ENCODE assay signal across 1 cellular context in genomic region chr7:79452032-79452494, GRCh38.
TF ChIP-seq lines count a peak whose summit lies in the region.

No MANE protein-coding gene starts in this region.

TF ChIP-seq in HepG2, 621 proteins besides CTCF, POLR2A, EP300 and RAD21 (continued from another document and continues in another):
- no peak for TF ChIP-seq ZNF639 (CRISPR knock-in tag; conservative IDR thresholded peaks at IDR 0.05)
- peak; percentile 88 for TF ChIP-seq ZNF687 (CRISPR knock-in tag; IDR thresholded peaks at IDR 0.05)
- peak; percentile 84; the same call in 1 of the 2 replicates for TF ChIP-seq MYC (CRISPR knock-in tag; IDR thresholded peaks at IDR 0.05; ENCODE audit: borderline replicate concordance)
- TF ChIP-seq KAT2B (IDR thresholded peaks at IDR 0.05; ENCODE audit: borderline replicate concordance, low read depth, low read length) = no peak
- TF ChIP-seq ZNF557 (CRISPR knock-in tag; IDR thresholded peaks at IDR 0.05) = no peak
- TF ChIP-seq AKNA (CRISPR knock-in tag; IDR thresholded peaks at IDR 0.05; ENCODE audit: borderline replicate concordance) = no peak
- no peak; the same call in 1 of the 2 replicates for TF ChIP-seq ZBTB20 (CRISPR knock-in tag; IDR thresholded peaks at IDR 0.05; ENCODE audit: borderline replicate concordance, low read depth)
- 0 out of 2 replicates have a peak, but pooled peaks have one; percentile 35 for TF ChIP-seq NFKBIZ (CRISPR knock-in tag; IDR thresholded peaks at IDR 0.05)
- peak; percentile 56; the same call in 1 of the 2 replicates for TF ChIP-seq TFAP4 (IDR thresholded peaks at IDR 0.05; ENCODE audit: borderline replicate concordance, low read depth)
- TF ChIP-seq KDM5A (IDR thresholded peaks at IDR 0.05; ENCODE audit: borderline replicate concordance, low read length) = no peak
- TF ChIP-seq NCOA1 (CRISPR knock-in tag; IDR thresholded peaks at IDR 0.05) = no peak
- no peak for TF ChIP-seq ZNF572 (CRISPR knock-in tag; IDR thresholded peaks at IDR 0.05)
- no peak for TF ChIP-seq ZSCAN5A (CRISPR knock-in tag; IDR thresholded peaks at IDR 0.05; ENCODE audit: borderline replicate concordance)
- TF ChIP-seq ZNF589 (CRISPR knock-in tag; conservative IDR thresholded peaks at IDR 0.05) = no peak
- TF ChIP-seq SMAD9 (CRISPR knock-in tag; IDR thresholded peaks at IDR 0.05) = no peak
- no peak for TF ChIP-seq ZNF326 (CRISPR knock-in tag; IDR thresholded peaks at IDR 0.05; ENCODE audit: borderline replicate concordance)
- TF ChIP-seq TAF15 (IDR thresholded peaks at IDR 0.05; ENCODE audit: low read depth, low read length, poor library complexity, severe bottlenecking) = peak; percentile 16
- TF ChIP-seq SNAI1 (CRISPR knock-in tag; IDR thresholded peaks at IDR 0.05; ENCODE audit: borderline replicate concordance) = no peak
- no peak for TF ChIP-seq MED8 (CRISPR knock-in tag; IDR thresholded peaks at IDR 0.05; ENCODE audit: insufficient replicate concordance)
- TF ChIP-seq KLF9 (CRISPR knock-in tag; IDR thresholded peaks at IDR 0.05; ENCODE audit: low read depth) = no peak
- TF ChIP-seq ZNF367 (CRISPR knock-in tag; IDR thresholded peaks at IDR 0.05; ENCODE audit: borderline replicate concordance) = no peak
- TF ChIP-seq HMG20B (CRISPR knock-in tag; conservative IDR thresholded peaks at IDR 0.05) = no peak; the same call in 1 of the 2 replicates
- no peak for TF ChIP-seq ZBTB14 (CRISPR knock-in tag; IDR thresholded peaks at IDR 0.05)
- no peak for TF ChIP-seq ZFP41 (CRISPR knock-in tag; IDR thresholded peaks at IDR 0.05; ENCODE audit: borderline replicate concordance)
- TF ChIP-seq STAT5B (CRISPR knock-in tag; IDR thresholded peaks at IDR 0.05) = no peak
- TF ChIP-seq ATF7-NPFF (CRISPR knock-in tag; IDR thresholded peaks at IDR 0.05; ENCODE audit: low read depth) = 0 out of 2 replicates have a peak, but pooled peaks have one; percentile 21
- no peak for TF ChIP-seq ZBED4 (CRISPR knock-in tag; IDR thresholded peaks at IDR 0.05; ENCODE audit: borderline replicate concordance)
- TF ChIP-seq RARA (CRISPR knock-in tag; IDR thresholded peaks at IDR 0.05) = peak; percentile 83
- no peak for TF ChIP-seq PAX8 (CRISPR knock-in tag; IDR thresholded peaks at IDR 0.05; ENCODE audit: borderline replicate concordance)
- TF ChIP-seq SAP130 (CRISPR knock-in tag; IDR thresholded peaks at IDR 0.05; ENCODE audit: low read depth) = peak; percentile 69; the same call in 1 of the 2 replicates
- TF ChIP-seq JUN (CRISPR knock-in tag; IDR thresholded peaks at IDR 0.05) = 0 out of 2 replicates have a peak, but pooled peaks have one; percentile 30
- TF ChIP-seq HOXA5 (CRISPR knock-in tag; IDR thresholded peaks at IDR 0.05) = no peak; the same call in 1 of the 2 replicates
- no peak for TF ChIP-seq TIGD3 (CRISPR knock-in tag; IDR thresholded peaks at IDR 0.05; ENCODE audit: borderline replicate concordance)
- TF ChIP-seq ZNF276 (CRISPR knock-in tag; IDR thresholded peaks at IDR 0.05; ENCODE audit: low read depth) = no peak
- TF ChIP-seq ZNF879 (CRISPR knock-in tag; IDR thresholded peaks at IDR 0.05) = no peak
- TF ChIP-seq SOX13 (IDR thresholded peaks at IDR 0.05) = 0 out of 2 replicates have a peak, but pooled peaks have one; percentile 10
- TF ChIP-seq SOX13 (CRISPR knock-in tag; conservative IDR thresholded peaks at IDR 0.05 in 1 of 2, IDR thresholded peaks at IDR 0.05 in 1 of 2) = peak in 1 of 2 experiments; percentile 78; a peak in 2 of 4 replicates
